8 cellular contexts compared by ENCODE assay signal in genomic region chr12:98456583-98457573, GRCh38.
DNase-seq lines count a peak whose midpoint lies in the region.

No MANE protein-coding gene starts in this region.

- DNase-seq in activated CD4-positive, alpha-beta T cell treated with anti-CD3 and anti-CD28 coated beads, Interleukin-2, amount 50 U/mL, for 48 hours, result peak; percentile 22 to 40
- DNase-seq in activated CD4-positive, alpha-beta T cell treated with anti-CD3 and anti-CD28 coated beads for 1 hour, result no peak
- DNase-seq in NCI-H146 (lab: John Stamatoyannopoulos, UW), result peak; percentile 82
- DNase-seq in astrocyte of the hippocampus (ENCODE audit: low read depth, low spot score), result peak; percentile 89
- DNase-seq in skeletal muscle cell (ENCODE audit: low read depth), result no peak
- no peak for DNase-seq in NCI-H345 (lab: John Stamatoyannopoulos, UW)
- DNase-seq in NCI-H2196 (lab: John Stamatoyannopoulos, UW; ENCODE audit: unreplicated experiment), result no peak

- H3K4me3 ChIP-seq in iPS-11a (ENCODE audit: low read depth, low read length) (peak overlapping the region; percentile 25), skeletal muscle cell (ENCODE audit: low read depth, low read length) (peak overlapping the region; percentile 39)

Comparison
In these comparisons a context has a peak if more than half of its experiments do, and no peak if none do; other contexts are left out.
1. DNase-seq: peak in activated CD4-positive, alpha-beta T cell treated with anti-CD3 and anti-CD28 coated beads, Interleukin-2, amount 50 U/mL, for 48 hours (2 of 2), NCI-H146 (single experiment) and astrocyte of the hippocampus (single experiment); none in activated CD4-positive, alpha-beta T cell treated with anti-CD3 and anti-CD28 coated beads for 1 hour (single experiment), skeletal muscle cell (single experiment), NCI-H345 (single experiment) and NCI-H2196 (single experiment).